ENCODE assay signal across 1 cellular context in genomic region chr15:83943043-83943442, GRCh38.
TF ChIP-seq lines count a peak whose summit lies in the region.

No MANE protein-coding gene starts in this region.

TF ChIP-seq in H1, 55 proteins besides CTCF, POLR2A, EP300 and RAD21:
- TF ChIP-seq YY1 (IDR thresholded peaks at IDR 0.05; ENCODE audit: low read depth, low read length) = no peak
- no peak for TF ChIP-seq CHD1 (IDR thresholded peaks at IDR 0.05; ENCODE audit: low read depth, low read length)
- TF ChIP-seq RNF2 (IDR thresholded peaks at IDR 0.05; ENCODE audit: borderline replicate concordance, low read depth, low read length, missing control alignments, poor library complexity, severe bottlenecking) = no peak
- no peak for TF ChIP-seq TAF7 (optimal IDR thresholded peaks at IDR 0.05; ENCODE audit: borderline replicate concordance, low read depth, low read length)
- TF ChIP-seq CTBP2 (IDR thresholded peaks at IDR 0.05; ENCODE audit: borderline replicate concordance, insufficient read depth, insufficient read length, low read length) = no peak
- no peak for TF ChIP-seq SAP30 (IDR thresholded peaks at IDR 0.05; ENCODE audit: insufficient read depth, insufficient replicate concordance, low read length)
